10 cellular contexts compared by ENCODE assay signal in genomic region chr2:197107291-197108269, GRCh38.
DNase-seq lines count a peak whose midpoint lies in the region; ATAC-seq, FAIRE-seq and TF ChIP-seq lines count a peak whose summit lies in the region.
"Had no signal": no experiment of that assay in that cellular context is flagged by ENCODE, and none has a peak within 500 bp of the region (broad histone marks: within the 10 kb centered on the region; RNA-seq: fewer than 3 reads in every experiment).

No MANE protein-coding gene starts in this region.

- H3K4me3 Mint-ChIP-seq in stimulated activated naive CD8-positive, alpha-beta T cell treated with anti-CD3 and anti-CD28 coated beads, Interleukin-15, Interleukin-2, amounts not matched to agents 100 ng/mL and 50 ng/mL, for 24 hours, result no peak overlapping the region
- H3K4me3 Mint-ChIP-seq in naive thymus-derived CD4-positive, alpha-beta T cell, result no peak overlapping the region

- POLR2A ChIA-PET in H1 (lab: Charles Lee; ENCODE audit: partially characterized antibody), result no interaction called here
- POLR2A ChIA-PET in naive thymus-derived CD4-positive, alpha-beta T cell (lab: Charles Lee), result interaction anchor here (0.9 kb wide), 1 partner anchor 282 kb away, joined by 4 read pairs; no protein-coding TSS in a partner anchor

- TF ChIP-seq POLR2A in H1 (IDR thresholded peaks at IDR 0.05; ENCODE audit: control extremely low read depth in 1 of 2, low read depth in 2 of 2, low read length in 2 of 2), result no peak

- no peaks in the 10 kb centered on the region for H3K23me2 ChIP-seq in H1 (ENCODE audit: low read depth, low read length)

- no peak for TF ChIP-seq EP300 in H1 (IDR thresholded peaks at IDR 0.05; ENCODE audit: borderline replicate concordance in 1 of 2, low read depth in 2 of 2, low read length in 2 of 2)

- H2BK15ac ChIP-seq in H1 (ENCODE audit: low read length), result no peak overlapping the region

- H4K91ac ChIP-seq in H1 (replicated peaks; ENCODE audit: insufficient read length, low read length), result no peak overlapping the region

- H2BK120ac ChIP-seq in H1 (replicated peaks; ENCODE audit: low read depth, low read length), result no peak overlapping the region

- H3K18ac ChIP-seq in H1 (ENCODE audit: extremely low read depth, low read length), result no peak overlapping the region

- 54% methylated on average over 2 of the region's 2 CpGs; no CpG with 5 or more reads in 1 of the 2 experiments for WGBS in H1 (ENCODE audit: extremely low coverage in 1 of 2, insufficient coverage in 1 of 2, insufficient read length in 1 of 2, insufficient replicate concordance in 2 of 2, low coverage in 1 of 2, low lambda C conversion rate in 2 of 2, missing lambda C conversion rate in 1 of 2), 2 experiments

- ATAC-seq in stimulated activated naive CD8-positive, alpha-beta T cell treated with anti-CD3 and anti-CD28 coated beads, Interleukin-15, Interleukin-2, amounts not matched to agents 100 U/mL and 50 U/mL, for 24 hours, result no peak
- no peak for ATAC-seq in naive thymus-derived CD4-positive, alpha-beta T cell
- ATAC-seq: Panc1 had no signal

- H4K5ac ChIP-seq in H1 (ENCODE audit: insufficient read length, low read depth, low read length), result no peak overlapping the region

- peaks cover 63% of the 10 kb centered on the region for H3K36me3 Mint-ChIP-seq in stimulated activated naive CD8-positive, alpha-beta T cell treated with anti-CD3 and anti-CD28 coated beads, Interleukin-15, Interleukin-2, amounts not matched to agents 100 ng/mL and 50 ng/mL, for 24 hours (ENCODE audit: low read depth)
- peaks cover 0 to 38% (median 10%) of the 10 kb centered on the region in 5 donors for H3K36me3 Mint-ChIP-seq in naive thymus-derived CD4-positive, alpha-beta T cell

- intact Hi-C loops in naive thymus-derived CD4-positive, alpha-beta T cell (cut with micrococcal nuclease), result no loop called here

- H4K8ac ChIP-seq in H1 (ENCODE audit: extremely low read depth, insufficient read depth, low read length), result no peak overlapping the region

- H3K27ac Mint-ChIP-seq in stimulated activated naive CD8-positive, alpha-beta T cell treated with anti-CD3 and anti-CD28 coated beads, Interleukin-15, Interleukin-2, amounts not matched to agents 100 ng/mL and 50 ng/mL, for 24 hours, result peak overlapping the region; percentile 55
- peak overlapping the region in 7 of 9 donors; percentile 21 to 91 (median 55) for H3K27ac Mint-ChIP-seq in naive thymus-derived CD4-positive, alpha-beta T cell

- no peak overlapping the region for H2BK12ac ChIP-seq in H1 (ENCODE audit: low read depth, low read length)

- H2BK5ac ChIP-seq in H1 (ENCODE audit: low read depth, low read length), result no peak overlapping the region

- H3K4me1 ChIP-seq in H1 (replicated peaks in 1 of 4; ENCODE audit: control insufficient read depth in 3 of 4, insufficient read depth in 4 of 4, low read length in 3 of 4), result peaks cover 0 to 6% (median 0%) of the 10 kb centered on the region in 4 experiments; a peak in 2 of 7 replicates
- no peaks in the 10 kb centered on the region for H3K4me1 ChIP-seq in naive thymus-derived CD4-positive, alpha-beta T cell (ENCODE audit: control insufficient read depth in 2 of 2, insufficient read depth in 2 of 2, low read length in 2 of 2)

- CTCF ChIA-PET in H1 (lab: Charles Lee; ENCODE audit: partially characterized antibody), result interaction anchor here (0.8 to 2.1 kb wide), 5 partner anchors 19 to 84 kb away, joined by 3 to 9 read pairs (median 4); no protein-coding TSS in a partner anchor
- CTCF ChIA-PET in naive thymus-derived CD4-positive, alpha-beta T cell (lab: Charles Lee), result interaction anchor here (0.7 to 1.3 kb wide), 3 partner anchors 9 to 786 kb away, joined by 3 to 4 read pairs (median 3); no protein-coding TSS in a partner anchor

- H3K14ac ChIP-seq in H1 (ENCODE audit: insufficient read length), result no peak overlapping the region

- no peaks in the 10 kb centered on the region for H3K79me1 ChIP-seq in H1 (ENCODE audit: low read depth, low read length)

- no peak overlapping the region for H2AK5ac ChIP-seq in H1 (ENCODE audit: low read depth, low read length)

- FAIRE-seq in H1 (lab: Jason Lieb, UNC), result no peak

- no peaks in the 10 kb centered on the region for H3K79me2 ChIP-seq in H1 (ENCODE audit: control insufficient read depth in 1 of 2, insufficient read depth in 2 of 2, low read length in 2 of 2)

- no peaks in the 10 kb centered on the region for H3K36me3 ChIP-seq in H1 (ENCODE audit: control insufficient read depth in 2 of 4, insufficient read depth in 4 of 4, low read length in 3 of 4)
- H3K36me3 ChIP-seq in naive thymus-derived CD4-positive, alpha-beta T cell (ENCODE audit: control insufficient read depth in 2 of 3, insufficient read depth in 3 of 3, low read length in 3 of 3), result peaks cover 11 to 72% (median 16%) of the 10 kb centered on the region in 3 experiments

- H2BK20ac ChIP-seq in H1 (ENCODE audit: low read length), result no peak overlapping the region

- H3K56ac ChIP-seq in H1 (replicated peaks; ENCODE audit: insufficient read length, low read depth, low read length), result no peak overlapping the region

- no peak for DNase-seq in stimulated activated naive CD8-positive, alpha-beta T cell treated with anti-CD3 and anti-CD28 coated beads, Interleukin-15, Interleukin-2, amounts not matched to agents 100 U/mL and 50 U/mL, for 24 hours
- DNase-seq in H1 (ENCODE audit: low read depth in 1 of 2, low spot score in 2 of 2), result no peak
- no peak for DNase-seq in naive thymus-derived CD4-positive, alpha-beta T cell
- DNase-seq in DMS153 (lab: John Stamatoyannopoulos, UW), result no peak
- DNase-seq in stimulated activated CD4-positive, alpha-beta T cell treated with anti-CD3 and anti-CD28 coated beads, Interleukin-15, amount 100 ng/mL, for 24 hours, result no peak
- no peak for DNase-seq in OCI-M1 (lab: John Stamatoyannopoulos, UW)
- no peak for DNase-seq in activated effector memory CD4-positive, alpha-beta T cell treated with anti-CD3 and anti-CD28 coated beads, Interleukin-2, amount 50 U/mL, for 16 hours
- DNase-seq: effector CD8-positive, alpha-beta T cell had no signal

- no peaks in the 10 kb centered on the region for H3K4me1 Mint-ChIP-seq in stimulated activated naive CD8-positive, alpha-beta T cell treated with anti-CD3 and anti-CD28 coated beads, Interleukin-15, Interleukin-2, amounts not matched to agents 100 ng/mL and 50 ng/mL, for 24 hours (ENCODE audit: low read depth)
- H3K4me1 Mint-ChIP-seq in naive thymus-derived CD4-positive, alpha-beta T cell, result peaks cover 0 to 23% (median 11%) of the 10 kb centered on the region in 7 donors

- H3K27me3 Mint-ChIP-seq in stimulated activated naive CD8-positive, alpha-beta T cell treated with anti-CD3 and anti-CD28 coated beads, Interleukin-15, Interleukin-2, amounts not matched to agents 100 ng/mL and 50 ng/mL, for 24 hours, result no peaks in the 10 kb centered on the region
- H3K27me3 Mint-ChIP-seq in naive thymus-derived CD4-positive, alpha-beta T cell, result no peaks in the 10 kb centered on the region

- H2AFZ ChIP-seq in H1 (ENCODE audit: low read length), result no peak overlapping the region

- H3K4me2 ChIP-seq in H1 (ENCODE audit: insufficient read depth in 1 of 2, low read depth in 2 of 2, low read length in 2 of 2), result no peak overlapping the region

- no peaks in the 10 kb centered on the region for H4K20me1 ChIP-seq in H1 (replicated peaks in 1 of 2; ENCODE audit: control insufficient read depth in 1 of 2, insufficient read depth in 2 of 2, low read length in 2 of 2)

- TF ChIP-seq CTCF in H1 (IDR thresholded peaks at IDR 0.05; ENCODE audit: control extremely low read depth in 1 of 3, insufficient read depth in 1 of 3, low read depth in 1 of 3, low read length in 3 of 3), result no peak

- H3K9me3 ChIP-seq in H1 (ENCODE audit: insufficient read depth in 2 of 2, low read depth in 1 of 2, low read length in 1 of 2), result no peaks in the 10 kb centered on the region
- no peaks in the 10 kb centered on the region for H3K9me3 ChIP-seq in naive thymus-derived CD4-positive, alpha-beta T cell (ENCODE audit: control insufficient read depth in 2 of 3, low read length in 3 of 3)

- H3K27me3 ChIP-seq in H1 (replicated peaks in 1 of 4; ENCODE audit: control insufficient read depth in 3 of 4, extremely low read depth in 1 of 4, insufficient read depth in 3 of 4, low read length in 3 of 4), result no peaks in the 10 kb centered on the region
- H3K27me3 ChIP-seq in naive thymus-derived CD4-positive, alpha-beta T cell (ENCODE audit: control insufficient read depth in 2 of 2, insufficient read depth in 2 of 2, low read length in 2 of 2), result no peaks in the 10 kb centered on the region

- H3K9me3 Mint-ChIP-seq in stimulated activated naive CD8-positive, alpha-beta T cell treated with anti-CD3 and anti-CD28 coated beads, Interleukin-15, Interleukin-2, amounts not matched to agents 100 ng/mL and 50 ng/mL, for 24 hours, result no peaks in the 10 kb centered on the region
- H3K9me3 Mint-ChIP-seq in naive thymus-derived CD4-positive, alpha-beta T cell, result no peaks in the 10 kb centered on the region

- no peak overlapping the region for H3K27ac ChIP-seq in H1 (ENCODE audit: low read depth, low read length)
- H3K27ac ChIP-seq in naive thymus-derived CD4-positive, alpha-beta T cell (ENCODE audit: low read depth, low read length), result no peak overlapping the region

- no peak overlapping the region for H3K9ac ChIP-seq in H1 (replicated peaks in 1 of 4; ENCODE audit: extremely low read depth in 1 of 4, low read depth in 3 of 4, low read length in 3 of 4)

- no peak for TF ChIP-seq RAD21 in H1 (IDR thresholded peaks at IDR 0.05 in 1 of 2, conservative IDR thresholded peaks at IDR 0.05 in 1 of 2; ENCODE audit: low read depth in 2 of 2, low read length in 2 of 2)

- H3K4me3 ChIP-seq in H1 (ENCODE audit: extremely low read depth in 1 of 4, insufficient read depth in 2 of 4, low read depth in 3 of 4, low read length in 4 of 4), result no peak overlapping the region
- no peak overlapping the region for H3K4me3 ChIP-seq in naive thymus-derived CD4-positive, alpha-beta T cell (ENCODE audit: low read length)

- no peak overlapping the region for H3K4ac ChIP-seq in H1 (replicated peaks; ENCODE audit: insufficient read length, low read depth, low read length)

- H3K23ac ChIP-seq in H1 (ENCODE audit: insufficient read length), result no peak overlapping the region

TF ChIP-seq in H1, 55 proteins besides CTCF, POLR2A, EP300 and RAD21:
- TF ChIP-seq SP1 (IDR thresholded peaks at IDR 0.05; ENCODE audit: low read depth, low read length) (0 out of 2 replicates have a peak, but pooled peaks have one; percentile 29), RXRA (IDR thresholded peaks at IDR 0.05; ENCODE audit: insufficient read depth, low read depth, low read length) (no peak)
